24 cellular contexts compared by ENCODE assay signal in genomic region chr11:111525456-111525855, GRCh38. TPM values are rescaled to one million over a fixed set of nuclear protein-coding genes. Genes with fewer than 3 reads are reported as not detected.
"Had no signal": no experiment of that assay in that cellular context is flagged by ENCODE, and none has a peak within 500 bp of the region (broad histone marks: within the 10 kb centered on the region; RNA-seq: fewer than 3 reads in every experiment).

No MANE protein-coding gene starts in this region.

- H3K27me3 Mint-ChIP-seq: activated naive CD8-positive, alpha-beta T cell treated with anti-CD3 and anti-CD28 coated beads, Interleukin-2, amount 10 ng/mL, durations not matched to agents 7 days and 5 days; dendritic cell treated with granulocyte-macrophage colony-stimulating factor and Interleukin-4, amounts not matched to agents 40 ng/mL and 50 ng/mL, for 4 days had no signal

- H3K4me1 ChIP-seq: gastrocnemius medialis, left ventricle myocardium inferior, prostate gland, spleen, tibial artery had no signal

- H3K27ac ChIP-seq: gastrocnemius medialis, left ventricle myocardium inferior, neutrophil, ovary, prostate gland, spleen, tibial artery had no signal

- H3K4me3 Mint-ChIP-seq: dendritic cell treated with granulocyte-macrophage colony-stimulating factor and Interleukin-4, amounts not matched to agents 40 ng/mL and 50 ng/mL, for 4 days; nephron; WTC11 had no signal

- ATAC-seq: gastrocnemius medialis, WTC11 had no signal

- H3K4me3 ChIP-seq: gastrocnemius medialis, left ventricle myocardium inferior, ovary, prostate gland, spleen, tibial artery had no signal

- H3K36me3 Mint-ChIP-seq: WTC11 had no signal

- H3K9me3 ChIP-seq: gastrocnemius medialis, left ventricle myocardium inferior, neutrophil, ovary, prostate gland, spleen, tibial artery had no signal

- H3K9me3 Mint-ChIP-seq: activated naive CD8-positive, alpha-beta T cell treated with anti-CD3 and anti-CD28 coated beads, Interleukin-2, amount 10 ng/mL, durations not matched to agents 7 days and 5 days; dendritic cell treated with granulocyte-macrophage colony-stimulating factor and Interleukin-4, amounts not matched to agents 40 ng/mL and 50 ng/mL, for 4 days; nephron; WTC11 had no signal

- H3K36me3 ChIP-seq: gastrocnemius medialis, left ventricle myocardium inferior, neutrophil, ovary, prostate gland, spleen, tibial artery had no signal

- DNase-seq: activated CD4-positive, alpha-beta T cell treated with anti-CD3 and anti-CD28 coated beads, Interleukin-2, amount 50 U/mL, for 48 hours; activated naive CD4-positive, alpha-beta T cell; activated naive CD8-positive, alpha-beta T cell treated with anti-CD3 and anti-CD28 coated beads, Interleukin-2, amount 10 ng/mL, durations not matched to agents 7 days and 5 days; amygdala; effector CD4-positive, alpha-beta T cell; gastrocnemius medialis; hippocampal formation; left ventricle myocardium inferior; ovary; spleen; stimulated activated CD4-positive, alpha-beta T cell treated with anti-CD3 and anti-CD28 coated beads, Interleukin-4, amount 100 ng/mL, for 24 hours; stimulated activated naive CD4-positive, alpha-beta T cell treated with Interleukin-2 at 50 U/mL for 16 hours; T1000; tibial artery had no signal

- H3K4me1 Mint-ChIP-seq: nephron had no signal

- H3K27ac Mint-ChIP-seq: dendritic cell treated with granulocyte-macrophage colony-stimulating factor and Interleukin-4, amounts not matched to agents 40 ng/mL and 50 ng/mL, for 4 days; nephron; WTC11 had no signal

- H3K27me3 ChIP-seq: gastrocnemius medialis, neutrophil, ovary, spleen, tibial artery had no signal

RNA-seq across cellular contexts. Expression of gene HOATZ, which starts 10.9 kb away (rescaled TPM):
- total RNA-seq: activated naive CD8-positive, alpha-beta T cell treated with anti-CD3 and anti-CD28 coated beads, Interleukin-2, amount 10 ng/mL, durations not matched to agents 7 days and 5 days; cardiac septum; gastrocnemius medialis; left ventricle myocardium inferior; mononuclear cell; myocyte; spleen; T-helper 1 cell treated with Interleukin-12 subunit alpha and Interleukin-12 subunit beta and Interleukin-4 antibody, amounts not matched to agents 30 ng/mL and 1 ng/mL, for 36 hours; urinary bladder; WTC11 had no signal

RNA-seq across cellular contexts. Expression of gene BTG4, which starts 13.3 kb away (rescaled TPM):
- total RNA-seq: cardiac septum; gastrocnemius medialis; left ventricle myocardium inferior; mononuclear cell; myocyte; spleen; T-helper 1 cell treated with Interleukin-12 subunit alpha and Interleukin-12 subunit beta and Interleukin-4 antibody, amounts not matched to agents 30 ng/mL and 1 ng/mL, for 36 hours; urinary bladder; WTC11 had no signal
